ENCODE assay signal across 10 cellular contexts in genomic region chr3:14810795-14811661, GRCh38. TPM values are rescaled to one million over a fixed set of nuclear protein-coding genes. Genes with fewer than 3 reads are reported as not detected.
DNase-seq lines count a peak whose midpoint lies in the region; ATAC-seq, FAIRE-seq and TF ChIP-seq lines count a peak whose summit lies in the region.
"Had no signal": no experiment of that assay in that cellular context is flagged by ENCODE, and none has a peak within 500 bp of the region (broad histone marks: within the 10 kb centered on the region; RNA-seq: fewer than 3 reads in every experiment).

No MANE protein-coding gene starts in this region.

- peaks cover 3% of the 10 kb centered on the region for H3K4me1 Mint-ChIP-seq in osteocyte (ENCODE audit: unreplicated experiment)

- peaks cover 0 to 3% of the 10 kb centered on the region in 2 donors for H3K27me3 ChIP-seq in right atrium auricular region
- no peaks in the 10 kb centered on the region for H3K27me3 ChIP-seq in vagina

- H3K36me3 Mint-ChIP-seq in osteocyte (ENCODE audit: unreplicated experiment): no peaks in the 10 kb centered on the region

- peak; percentile 25 for ATAC-seq in Right ventricle myocardium inferior

- no peak for FAIRE-seq in HTR-8/SVneo (lab: Jason Lieb, UNC)
- FAIRE-seq: urothelium cell line had no signal

- no peaks in the 10 kb centered on the region for H3K36me3 ChIP-seq in right atrium auricular region
- H3K36me3 ChIP-seq in vagina: no peaks in the 10 kb centered on the region
- H3K36me3 ChIP-seq: brain microvascular endothelial cell had no signal

- H3K27ac ChIP-seq in right atrium auricular region (peak overlapping the region; percentile 79 to 85), vagina (peak overlapping the region; percentile 84)
- H3K27ac ChIP-seq: brain microvascular endothelial cell had no signal

- intact Hi-C loops in Right ventricle myocardium inferior (cut with DNase I) (loop anchor here (2.0 kb wide), 1 partner anchor 38 kb away; no protein-coding TSS in a partner anchor), cardiac septum (cut with DNase I) (loop anchor here (2.0 to 5.0 kb wide), 2 partner anchors 18 to 96 kb away; no protein-coding TSS in a partner anchor), vagina (cut with DNase I) (no loop called here)

- no peaks in the 10 kb centered on the region for H3K9me3 Mint-ChIP-seq in osteocyte (ENCODE audit: unreplicated experiment)

- no peak for TF ChIP-seq POLR2A in vagina (IDR thresholded peaks at IDR 0.05)

- H3K4me1 ChIP-seq in right atrium auricular region: peaks cover 0 to 32% of the 10 kb centered on the region in 2 donors
- H3K4me1 ChIP-seq in vagina: peaks cover 21% of the 10 kb centered on the region

- TF ChIP-seq CTCF in right atrium auricular region (IDR thresholded peaks at IDR 0.05) (no peak), osteocyte (IDR thresholded peaks at IDR 0.05) (no peak), vagina (IDR thresholded peaks at IDR 0.05) (no peak)

- H3K9me3 ChIP-seq in right atrium auricular region: no peaks in the 10 kb centered on the region
- no peaks in the 10 kb centered on the region for H3K9me3 ChIP-seq in vagina

- H3K4me3 Mint-ChIP-seq in osteocyte (ENCODE audit: unreplicated experiment): peak overlapping the region; percentile 61

- H3K27ac Mint-ChIP-seq in osteocyte (ENCODE audit: unreplicated experiment): no peak overlapping the region

- peak overlapping the region; percentile 58 to 65 for H3K4me3 ChIP-seq in right atrium auricular region
- peak overlapping the region; percentile 62 to 74 for H3K4me3 ChIP-seq in vagina

- DNase-seq in Right ventricle myocardium inferior (ENCODE audit: missing footprints) (no peak), cardiac septum (ENCODE audit: low spot score) (no peak), right atrium auricular region (ENCODE audit: low spot score) (no peak), osteocyte (ENCODE audit: extremely low spot score, unreplicated experiment) (no peak), vagina (ENCODE audit: extremely low spot score in 2 of 2) (no peak), HTR-8/SVneo (ENCODE audit: insufficient read length, low spot score) (no peak), 8988T (no peak)
- DNase-seq in effector CD4-positive, alpha-beta T cell: no peak
- DNase-seq: brain microvascular endothelial cell had no signal

- peaks cover 74% of the 10 kb centered on the region for H3K27me3 Mint-ChIP-seq in osteocyte (ENCODE audit: unreplicated experiment)

RNA-seq across cellular contexts. Expression of gene FGD5, which starts 7.7 kb away (rescaled TPM):
- 16.5 TPM for total RNA-seq in Right ventricle myocardium inferior
- total RNA-seq in cardiac septum: 15.6 TPM
- total RNA-seq in right atrium auricular region: 10 to 100 TPM in 1 of 2 donors, 1 to 10 TPM in 1; 9.6 to 18.8 TPM
- total RNA-seq in osteocyte: not detected in 2 replicates
- total RNA-seq in vagina: 16.2 TPM
